11 cellular contexts compared by ENCODE assay signal in the genomic region with DNA sequence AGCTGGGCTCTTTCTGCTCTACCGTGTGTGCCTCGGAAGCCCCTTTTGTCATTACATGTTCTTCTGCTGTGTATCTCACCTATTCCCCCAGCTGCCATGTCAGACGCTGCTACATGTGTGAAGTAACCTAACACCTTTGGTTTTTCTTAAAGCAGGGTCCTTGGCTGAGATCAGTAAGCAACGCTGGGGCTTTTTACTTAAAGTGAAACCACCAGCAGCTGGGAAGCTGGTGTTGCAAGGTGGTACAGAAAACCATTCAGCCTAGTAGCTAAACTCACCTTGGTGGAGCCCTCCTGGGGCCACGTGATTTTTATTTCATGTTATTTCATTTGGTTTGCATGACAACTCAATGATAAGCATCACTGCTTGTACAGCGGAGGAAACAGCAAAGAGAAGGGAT.
DNase-seq lines count a peak whose midpoint lies in the region; ATAC-seq and TF ChIP-seq lines count a peak whose summit lies in the region.
"Had no signal": no experiment of that assay in that cellular context is flagged by ENCODE, and none has a peak within 500 bp of the region (broad histone marks: within the 10 kb centered on the region; RNA-seq: fewer than 3 reads in every experiment).

No MANE protein-coding gene starts in this region.

- TF ChIP-seq CTCF in GM13977 (IDR thresholded peaks at IDR 0.05; ENCODE audit: extremely low read depth, insufficient read depth, missing control alignments), result no peak

- in situ Hi-C loops in GM13977 (cut with MboI; ENCODE audit: low pct_unique_long_range_greater_than_20kb, low sequenced_read_pairs, unreplicated experiment), result no loop called here

- ATAC-seq in GM19463 (IDR thresholded peaks at IDR 0.05; ENCODE audit: unreplicated experiment) (peak; percentile 48), HG03159 (IDR thresholded peaks at IDR 0.05; ENCODE audit: unreplicated experiment) (peak; percentile 51)
- ATAC-seq: SK-N-SH treated with all-trans-retinoic acid at 6 μM for 48 hours had no signal

- DNase-seq in GM13977 (ENCODE audit: low spot score), result peak; percentile 51
- DNase-seq in activated gamma-delta T cell treated with anti-CD3 and anti-CD28 coated beads, Interleukin-2, amount 50 U/mL, for 16 hours (ENCODE audit: low read depth), result peak; percentile 25
- no peak for DNase-seq in nucleus accumbens (lab: John Stamatoyannopoulos, UW)
- no peak for DNase-seq in NCI-H2107 treated with DMSO at 0.1 percent for 48 hours (lab: John Stamatoyannopoulos, UW; ENCODE audit: unreplicated experiment)
- DNase-seq in stimulated activated naive CD4-positive, alpha-beta T cell treated with Interleukin-2 at 50 U/mL for 16 hours (lab: John Stamatoyannopoulos, UW), result no peak
- no peak for DNase-seq in NCI-H2196 treated with DMSO at 0.1 percent for 48 hours (lab: John Stamatoyannopoulos, UW; ENCODE audit: unreplicated experiment)
- DNase-seq: DND-41; stimulated activated CD4-positive, alpha-beta T cell treated with anti-CD3 and anti-CD28 coated beads, Interleukin-1b, Interleukin-23, amount 100 ng/mL, for 48 hours had no signal

Comparison
In these comparisons a context has a peak if more than half of its experiments do, and no peak if none do; other contexts are left out.
1. DNase-seq: peak in GM13977 (single experiment) and activated gamma-delta T cell treated with anti-CD3 and anti-CD28 coated beads, Interleukin-2, amount 50 U/mL, for 16 hours (single experiment); none in nucleus accumbens (0 of 56), NCI-H2107 treated with DMSO at 0.1 percent for 48 hours (single experiment), stimulated activated naive CD4-positive, alpha-beta T cell treated with Interleukin-2 at 50 U/mL for 16 hours (single experiment) and NCI-H2196 treated with DMSO at 0.1 percent for 48 hours (single experiment).